ENCODE assay signal across 8 cellular contexts in the genomic region with DNA sequence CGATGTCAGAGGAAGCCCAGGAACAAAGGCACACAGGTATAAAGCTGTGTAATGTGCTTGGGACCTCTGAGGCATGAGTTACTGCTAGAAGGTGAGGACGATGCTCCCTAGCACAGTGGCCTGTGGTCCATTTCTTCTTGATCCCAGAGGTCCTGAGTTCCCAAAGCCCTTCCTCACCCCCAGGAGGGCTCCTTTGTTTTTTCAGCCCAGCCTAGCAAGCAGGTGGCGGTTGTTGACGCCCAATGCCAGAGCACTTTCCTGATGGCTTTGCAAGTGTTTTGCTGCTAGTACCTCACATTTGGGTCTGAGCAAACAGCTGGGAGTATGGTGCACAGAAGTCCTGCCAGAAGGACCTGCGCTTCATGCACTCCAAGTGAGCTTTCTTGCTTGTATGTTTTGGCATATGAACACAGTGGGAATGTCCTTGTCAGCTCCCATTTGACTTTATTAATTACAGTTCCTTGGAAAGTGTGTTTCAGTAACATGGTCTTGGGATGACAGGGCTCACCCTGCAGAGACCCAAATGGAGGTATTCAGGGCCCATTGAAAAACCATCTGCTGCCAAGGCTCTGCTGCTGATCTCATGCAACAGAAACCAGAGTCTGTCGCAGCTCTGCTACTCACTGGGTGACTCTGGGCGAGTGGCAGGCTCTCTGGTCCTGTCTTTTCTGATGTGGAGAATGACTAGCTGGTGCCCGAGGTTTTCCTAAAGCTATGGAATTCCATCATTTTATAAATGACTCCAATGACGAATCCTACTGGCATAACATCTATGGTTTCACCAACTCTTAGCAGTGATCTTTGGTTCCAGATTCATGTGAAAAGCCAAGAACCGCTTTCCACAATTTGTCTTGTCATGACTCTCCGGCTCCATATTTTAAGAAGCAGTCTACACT.
DNase-seq lines count a peak whose midpoint lies in the region; ATAC-seq and TF ChIP-seq lines count a peak whose summit lies in the region.

No MANE protein-coding gene starts in this region.

- peaks cover 75% of the 10 kb centered on the region for H3K4me1 Mint-ChIP-seq in stimulated activated naive CD8-positive, alpha-beta T cell treated with anti-CD3 and anti-CD28 coated beads, Interleukin-15, Interleukin-2, amounts not matched to agents 100 ng/mL and 50 ng/mL, for 24 hours (ENCODE audit: low read depth)
- peaks cover 35% of the 10 kb centered on the region for H3K4me1 Mint-ChIP-seq in memory B cell

- H3K27ac ChIP-seq in VCaP: peak overlapping the region; percentile 84

- no peak for TF ChIP-seq CTCF in VCaP (conservative IDR thresholded peaks at IDR 0.05)

- peak overlapping the region; percentile 68 for H3K27ac Mint-ChIP-seq in stimulated activated naive CD8-positive, alpha-beta T cell treated with anti-CD3 and anti-CD28 coated beads, Interleukin-15, Interleukin-2, amounts not matched to agents 100 ng/mL and 50 ng/mL, for 24 hours
- H3K27ac Mint-ChIP-seq in memory B cell: peak overlapping the region; percentile 95

- no peak for DNase-seq in stimulated activated naive CD8-positive, alpha-beta T cell treated with anti-CD3 and anti-CD28 coated beads, Interleukin-15, Interleukin-2, amounts not matched to agents 100 U/mL and 50 U/mL, for 24 hours
- DNase-seq in memory B cell (ENCODE audit: low spot score in 2 of 2): no peak
- no peak for DNase-seq in Ammon's horn (ENCODE audit: low spot score)
- DNase-seq in epidermal melanocyte (ENCODE audit: insufficient read length, low spot score): no peak
- no peak for DNase-seq in NCI-H2029 treated with DMSO at 0.1 percent for 48 hours (lab: John Stamatoyannopoulos, UW)
- DNase-seq in HCEC 1CT: no peak

- no peaks in the 10 kb centered on the region for H3K27me3 Mint-ChIP-seq in stimulated activated naive CD8-positive, alpha-beta T cell treated with anti-CD3 and anti-CD28 coated beads, Interleukin-15, Interleukin-2, amounts not matched to agents 100 ng/mL and 50 ng/mL, for 24 hours
- no peaks in the 10 kb centered on the region for H3K27me3 Mint-ChIP-seq in memory B cell

- ATAC-seq in stimulated activated naive CD8-positive, alpha-beta T cell treated with anti-CD3 and anti-CD28 coated beads, Interleukin-15, Interleukin-2, amounts not matched to agents 100 U/mL and 50 U/mL, for 24 hours: no peak
- ATAC-seq in memory B cell (ENCODE audit: low read depth): no peak

- H3K36me3 Mint-ChIP-seq in stimulated activated naive CD8-positive, alpha-beta T cell treated with anti-CD3 and anti-CD28 coated beads, Interleukin-15, Interleukin-2, amounts not matched to agents 100 ng/mL and 50 ng/mL, for 24 hours (ENCODE audit: low read depth): peaks cover 27% of the 10 kb centered on the region
- H3K36me3 Mint-ChIP-seq in memory B cell: peaks cover 20% of the 10 kb centered on the region

- no peak overlapping the region for H3K4me3 Mint-ChIP-seq in stimulated activated naive CD8-positive, alpha-beta T cell treated with anti-CD3 and anti-CD28 coated beads, Interleukin-15, Interleukin-2, amounts not matched to agents 100 ng/mL and 50 ng/mL, for 24 hours
- no peak overlapping the region for H3K4me3 Mint-ChIP-seq in memory B cell

- no peaks in the 10 kb centered on the region for H3K9me3 Mint-ChIP-seq in stimulated activated naive CD8-positive, alpha-beta T cell treated with anti-CD3 and anti-CD28 coated beads, Interleukin-15, Interleukin-2, amounts not matched to agents 100 ng/mL and 50 ng/mL, for 24 hours
- H3K9me3 Mint-ChIP-seq in memory B cell: no peaks in the 10 kb centered on the region
